In the genomic region with DNA sequence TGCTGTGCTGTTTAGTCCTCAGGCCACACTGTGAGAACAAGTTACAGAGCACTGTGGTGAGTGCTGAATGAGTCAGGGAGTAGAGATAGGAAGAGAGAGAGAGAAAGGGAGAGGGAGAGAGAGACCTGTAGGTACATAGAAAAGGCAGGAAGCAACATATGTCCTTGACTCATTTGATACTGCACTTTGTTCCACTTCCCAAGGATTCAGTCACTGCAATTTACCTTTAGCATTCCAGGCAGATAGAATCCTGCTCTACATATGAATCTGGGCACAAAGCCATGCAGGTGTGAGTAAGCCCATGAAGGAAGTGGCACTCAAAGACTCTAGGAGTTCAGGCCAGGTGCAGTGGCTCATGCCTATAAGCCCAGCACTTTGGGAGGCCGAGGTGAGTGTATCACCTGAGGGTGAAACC, we compare ENCODE assay signal across 3 cellular contexts.
TF ChIP-seq lines count a peak whose summit lies in the region.

No MANE protein-coding gene starts in this region.

TF ChIP-seq in Ishikawa, 13 proteins besides CTCF, POLR2A, EP300 and RAD21 (continued from another document):
- TF ChIP-seq, protein P1, sequence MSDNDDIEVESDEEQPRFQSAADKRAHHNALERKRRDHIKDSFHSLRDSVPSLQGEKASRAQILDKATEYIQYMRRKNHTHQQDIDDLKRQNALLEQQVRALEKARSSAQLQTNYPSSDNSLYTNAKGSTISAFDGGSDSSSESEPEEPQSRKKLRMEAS (IDR thresholded peaks at IDR 0.05): peak; percentile 56; the same call in 1 of the 2 replicates
- TF ChIP-seq CEBPB (IDR thresholded peaks at IDR 0.05) (no peak), NFIC (IDR thresholded peaks at IDR 0.05) (peak; percentile 56; the same call in 1 of the 2 replicates), TCF12 (IDR thresholded peaks at IDR 0.05; ENCODE audit: low read depth) (peak; percentile 61; the same call in 1 of the 2 replicates)

TF ChIP-seq in WTC11, 78 proteins besides CTCF, POLR2A, EP300 and RAD21 (continued from another document):
- TF ChIP-seq ZNF138 (CRISPR knock-in tag; conservative IDR thresholded peaks at IDR 0.05): no peak
- TF ChIP-seq, protein P2, sequence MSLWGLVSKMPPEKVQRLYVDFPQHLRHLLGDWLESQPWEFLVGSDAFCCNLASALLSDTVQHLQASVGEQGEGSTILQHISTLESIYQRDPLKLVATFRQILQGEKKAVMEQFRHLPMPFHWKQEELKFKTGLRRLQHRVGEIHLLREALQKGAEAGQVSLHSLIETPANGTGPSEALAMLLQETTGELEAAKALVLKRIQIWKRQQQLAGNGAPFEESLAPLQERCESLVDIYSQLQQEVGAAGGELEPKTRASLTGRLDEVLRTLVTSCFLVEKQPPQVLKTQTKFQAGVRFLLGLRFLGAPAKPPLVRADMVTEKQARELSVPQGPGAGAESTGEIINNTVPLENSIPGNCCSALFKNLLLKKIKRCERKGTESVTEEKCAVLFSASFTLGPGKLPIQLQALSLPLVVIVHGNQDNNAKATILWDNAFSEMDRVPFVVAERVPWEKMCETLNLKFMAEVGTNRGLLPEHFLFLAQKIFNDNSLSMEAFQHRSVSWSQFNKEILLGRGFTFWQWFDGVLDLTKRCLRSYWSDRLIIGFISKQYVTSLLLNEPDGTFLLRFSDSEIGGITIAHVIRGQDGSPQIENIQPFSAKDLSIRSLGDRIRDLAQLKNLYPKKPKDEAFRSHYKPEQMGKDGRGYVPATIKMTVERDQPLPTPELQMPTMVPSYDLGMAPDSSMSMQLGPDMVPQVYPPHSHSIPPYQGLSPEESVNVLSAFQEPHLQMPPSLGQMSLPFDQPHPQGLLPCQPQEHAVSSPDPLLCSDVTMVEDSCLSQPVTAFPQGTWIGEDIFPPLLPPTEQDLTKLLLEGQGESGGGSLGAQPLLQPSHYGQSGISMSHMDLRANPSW (CRISPR knock-in tag; conservative IDR thresholded peaks at IDR 0.05; ENCODE audit: low read depth): no peak
- no peak for TF ChIP-seq RELA (CRISPR knock-in tag; IDR thresholded peaks at IDR 0.05; ENCODE audit: borderline replicate concordance)

TF ChIP-seq in SK-N-SH, 30 proteins besides CTCF, POLR2A, EP300 and RAD21 (continued from another document):
- TF ChIP-seq, protein P3, sequence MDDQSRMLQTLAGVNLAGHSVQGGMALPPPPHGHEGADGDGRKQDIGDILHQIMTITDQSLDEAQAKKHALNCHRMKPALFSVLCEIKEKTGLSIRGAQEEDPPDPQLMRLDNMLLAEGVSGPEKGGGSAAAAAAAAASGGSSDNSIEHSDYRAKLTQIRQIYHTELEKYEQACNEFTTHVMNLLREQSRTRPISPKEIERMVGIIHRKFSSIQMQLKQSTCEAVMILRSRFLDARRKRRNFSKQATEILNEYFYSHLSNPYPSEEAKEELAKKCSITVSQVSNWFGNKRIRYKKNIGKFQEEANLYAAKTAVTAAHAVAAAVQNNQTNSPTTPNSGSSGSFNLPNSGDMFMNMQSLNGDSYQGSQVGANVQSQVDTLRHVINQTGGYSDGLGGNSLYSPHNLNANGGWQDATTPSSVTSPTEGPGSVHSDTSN (IDR thresholded peaks at IDR 0.05): no peak
